In the genomic region with DNA sequence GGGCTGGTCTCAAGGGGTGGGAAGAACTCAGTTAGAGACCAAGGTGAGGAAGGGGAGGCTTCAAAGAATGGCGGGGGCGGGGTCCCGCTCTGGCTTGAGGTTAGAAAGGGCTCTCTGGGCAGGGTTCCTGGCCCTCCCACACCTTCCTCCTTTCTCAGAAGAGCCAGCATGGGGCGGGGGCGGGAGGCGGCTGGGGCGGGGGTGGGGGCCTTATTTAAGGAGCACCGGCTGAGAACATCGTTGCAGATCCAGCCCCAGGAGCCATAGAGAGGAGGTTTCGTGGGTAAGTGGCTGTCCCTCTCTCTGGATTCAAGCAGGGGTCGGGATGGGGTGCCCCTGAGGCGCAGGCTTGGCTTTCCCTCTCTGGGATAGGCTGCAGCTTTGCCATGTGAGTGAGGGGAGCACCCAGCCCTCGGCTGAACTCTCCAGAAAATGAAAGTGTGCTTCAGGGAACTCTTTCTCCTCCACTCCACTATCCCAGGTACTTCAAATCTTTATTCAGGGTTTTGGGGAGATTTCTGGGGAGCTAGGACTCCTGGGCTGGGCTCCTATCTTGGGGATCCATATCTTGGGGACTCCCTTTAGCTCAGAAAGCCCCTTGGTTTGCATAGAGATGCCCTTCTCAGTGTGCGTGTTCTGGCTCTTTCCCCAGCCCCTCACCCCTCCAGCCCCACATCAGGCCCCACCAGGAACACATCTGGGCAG, we compare ENCODE assay signal across 9 cellular contexts. TPM values are rescaled to one million over a fixed set of nuclear protein-coding genes. Genes with fewer than 3 reads are reported as not detected.
DNase-seq lines count a peak whose midpoint lies in the region; ATAC-seq and TF ChIP-seq lines count a peak whose summit lies in the region.
"Had no signal": no experiment of that assay in that cellular context is flagged by ENCODE, and none has a peak within 500 bp of the region (broad histone marks: within the 10 kb centered on the region; RNA-seq: fewer than 3 reads in every experiment).

No MANE protein-coding gene starts in this region.

- no peak for TF ChIP-seq CTCF in testis (IDR thresholded peaks at IDR 0.05)

- WGBS in testis, 2 donors: 4 to 6% methylated on average over 10 to 12 of the region's 14 CpGs

- DNase-seq in activated CD4-positive, alpha-beta T cell treated with anti-CD3 and anti-CD28 coated beads for 4 hours: peak; percentile 54 to 67
- no peak for DNase-seq in activated CD4-positive, alpha-beta T cell treated with anti-CD3 and anti-CD28 coated beads, Interleukin-2, amount 50 U/mL, for 1 hour
- DNase-seq in activated T-cell treated with anti-CD3 and anti-CD28 coated beads, Interleukin-2, amount 50 U/mL, for 4 hours: peak; percentile 48
- no peak for DNase-seq in left lobe of liver (ENCODE audit: low spot score)
- no peak for DNase-seq in testis
- DNase-seq in SIG-M5 treated with dmso at 0.1 percent for 504 hours (lab: John Stamatoyannopoulos, UW; ENCODE audit: unreplicated experiment): no peak
- DNase-seq in NCI-H748 treated with DMSO at 0.1 percent for 48 hours (lab: John Stamatoyannopoulos, UW): no peak

- intact Hi-C loops in testis (cut with DNase I; ENCODE audit: low total_unique reads): no loop called here

- no peaks in the 10 kb centered on the region for H3K9me3 ChIP-seq in testis

- peak overlapping the region in 1 of 2 donors; percentile 31 for H3K4me3 ChIP-seq in testis

- no peaks in the 10 kb centered on the region for H3K36me3 ChIP-seq in testis (ENCODE audit: low read depth, missing control alignments)

- H3K4me1 ChIP-seq in testis: peaks cover 21% of the 10 kb centered on the region

- H3K27me3 ChIP-seq in testis: no peaks in the 10 kb centered on the region

- H3K27ac ChIP-seq in testis: peak overlapping the region; percentile 31 to 59
- H3K27ac ChIP-seq: C4-2B had no signal

- no peaks in the 10 kb centered on the region for H3K9me3 Mint-ChIP-seq in activated T-cell treated with anti-CD3 and anti-CD28 coated beads, Interleukin-2, amount 50 U/mL, for 4 hours

- no peak for TF ChIP-seq POLR2A in testis (IDR thresholded peaks at IDR 0.05)

- H3K4me3 Mint-ChIP-seq in activated T-cell treated with anti-CD3 and anti-CD28 coated beads, Interleukin-2, amount 50 U/mL, for 4 hours: peak overlapping the region; percentile 79

- H3K36me3 Mint-ChIP-seq in activated T-cell treated with anti-CD3 and anti-CD28 coated beads, Interleukin-2, amount 50 U/mL, for 4 hours (ENCODE audit: insufficient read depth): no peaks in the 10 kb centered on the region

- peak in 1 of 2 donors; percentile 23 for ATAC-seq in activated T-cell treated with anti-CD3 and anti-CD28 coated beads, Interleukin-2, amount 50 U/mL, for 4 hours
- peak; percentile 25 for ATAC-seq in left lobe of liver
- ATAC-seq in HG03159 (IDR thresholded peaks at IDR 0.05; ENCODE audit: unreplicated experiment): no peak

- H3K27me3 Mint-ChIP-seq in activated T-cell treated with anti-CD3 and anti-CD28 coated beads, Interleukin-2, amount 50 U/mL, for 4 hours (ENCODE audit: low read depth): no peaks in the 10 kb centered on the region

- peaks cover 58% of the 10 kb centered on the region for H3K4me1 Mint-ChIP-seq in activated T-cell treated with anti-CD3 and anti-CD28 coated beads, Interleukin-2, amount 50 U/mL, for 4 hours (ENCODE audit: low read depth)

RNA-seq across cellular contexts. Expression of gene CUEDC2, which starts 3.3 kb away (rescaled TPM):
- 10 to 100 TPM; 44.3 to 50.6 (median 45.3) TPM for total RNA-seq in activated T-cell treated with anti-CD3 and anti-CD28 coated beads, Interleukin-2, amount 50 U/mL, for 4 hours
- 23.4 TPM for total RNA-seq in left lobe of liver
- 10 to 100 TPM; 49.0 to 70.5 TPM for total RNA-seq in testis
- 76.0 TPM for polyA plus RNA-seq in testis (ENCODE audit: insufficient read depth, low read depth, low replicate concordance)

RNA-seq across cellular contexts. Expression of gene FBXL15, which starts 15.0 kb away (rescaled TPM):
- 10 to 100 TPM; 16.5 to 17.7 (median 16.6) TPM for total RNA-seq in activated T-cell treated with anti-CD3 and anti-CD28 coated beads, Interleukin-2, amount 50 U/mL, for 4 hours
- total RNA-seq in left lobe of liver (12.7 TPM), testis (10 to 100 TPM; 28.9 to 32.2 TPM)
- 9.2 TPM for polyA plus RNA-seq in testis (ENCODE audit: insufficient read depth, low read depth, low replicate concordance)

RNA-seq across cellular contexts. Expression of gene C10orf95, which starts 15.7 kb away (rescaled TPM):
- total RNA-seq in activated T-cell treated with anti-CD3 and anti-CD28 coated beads, Interleukin-2, amount 50 U/mL, for 4 hours: under 1 TPM; 0.27 to 0.96 (median 0.45) TPM
- total RNA-seq in left lobe of liver: not detected
- 1 to 10 TPM in 1 of 2 donors, under 1 TPM in 1; 0.55 to 1.3 TPM for total RNA-seq in testis
- polyA plus RNA-seq in testis (ENCODE audit: insufficient read depth, low read depth, low replicate concordance): 0.29 TPM

RNA-seq across cellular contexts. Expression of gene PSD, which starts 17.1 kb away (rescaled TPM):
- 1 to 10 TPM; 2.3 to 4.6 (median 3.7) TPM for total RNA-seq in activated T-cell treated with anti-CD3 and anti-CD28 coated beads, Interleukin-2, amount 50 U/mL, for 4 hours
- total RNA-seq in left lobe of liver (7.0 TPM), testis (10 to 100 TPM; 22.0 to 22.7 TPM)
- 17.7 TPM for polyA plus RNA-seq in testis (ENCODE audit: insufficient read depth, low read depth, low replicate concordance)

RNA-seq across cellular contexts. Expression of gene NFKB2, which starts 40.2 kb away (rescaled TPM):
- total RNA-seq in activated T-cell treated with anti-CD3 and anti-CD28 coated beads, Interleukin-2, amount 50 U/mL, for 4 hours: 100 to 1,000 TPM; 300 to 365 (median 302) TPM
- total RNA-seq in left lobe of liver (9.0 TPM), testis (10 to 100 TPM; 25.2 to 42.7 TPM)
- 18.4 TPM for polyA plus RNA-seq in testis (ENCODE audit: insufficient read depth, low read depth, low replicate concordance)

Comparison
In these comparisons a context has a peak if more than half of its experiments do, and no peak if none do; other contexts are left out.
1. DNase-seq: peak in activated CD4-positive, alpha-beta T cell treated with anti-CD3 and anti-CD28 coated beads for 4 hours (2 of 2) and activated T-cell treated with anti-CD3 and anti-CD28 coated beads, Interleukin-2, amount 50 U/mL, for 4 hours (single experiment); none in activated CD4-positive, alpha-beta T cell treated with anti-CD3 and anti-CD28 coated beads, Interleukin-2, amount 50 U/mL, for 1 hour (single experiment), left lobe of liver (single experiment), testis (single experiment), SIG-M5 treated with dmso at 0.1 percent for 504 hours (single experiment) and NCI-H748 treated with DMSO at 0.1 percent for 48 hours (single experiment).